ENCODE assay signal across 1 cellular context in genomic region chr7:130400120-130400572, GRCh38.
TF ChIP-seq lines count a peak whose summit lies in the region.

No MANE protein-coding gene starts in this region.

TF ChIP-seq in endothelial cell of umbilical vein, 7 proteins besides CTCF, POLR2A, EP300 and RAD21:
- TF ChIP-seq MYC (IDR thresholded peaks at IDR 0.05; ENCODE audit: low read depth, low read length) = no peak
- TF ChIP-seq JUN (IDR thresholded peaks at IDR 0.05; ENCODE audit: borderline replicate concordance, insufficient read depth, insufficient read length, low read depth) = no peak
